8 cellular contexts compared by ENCODE assay signal in genomic region chr6:2998249-2999004, GRCh38. TPM values are rescaled to one million over a fixed set of nuclear protein-coding genes. Genes with fewer than 3 reads are reported as not detected.
A peak's percentile ranks its signal among the peaks of the same experiment; 100 is the strongest.
DNase-seq lines count a peak whose midpoint lies in the region; ATAC-seq, FAIRE-seq and TF ChIP-seq lines count a peak whose summit lies in the region.
"Not testable (repeated sequence)": the region's sequence is repeated elsewhere in the genome, so short reads cannot be mapped to it uniquely, and the experiment has no call there.

No MANE protein-coding gene starts in this region.

- peaks cover 29% of the 10 kb centered on the region; the same call in 2 of the 3 replicates for H3K4me1 Mint-ChIP-seq in GM23338
- peaks cover 30% of the 10 kb centered on the region for H3K4me1 Mint-ChIP-seq in WTC11
- H3K4me1 Mint-ChIP-seq in natural killer cell treated with Interleukin-12 subunit alpha and Interleukin-12 subunit beta and Interleukin-15 and Interleukin-18, amount 100 ng/mL, for 72 hours (ENCODE audit: low read depth in 2 of 2) = peaks cover 26 to 33% of the 10 kb centered on the region in 2 donors

- CTCF ChIA-PET in WTC11 (lab: Charles Lee) = interaction anchor here (1.2 to 2.4 kb wide), 6 partner anchors 46 to 260 kb away, joined by 3 to 15 read pairs (median 8); partner anchors contain the start of gene PSMG4
- CTCF ChIA-PET in GM12878 (lab: Yijun Ruan, JAX) = interaction anchor here (1.2 to 4.2 kb wide), 7 partner anchors 9 to 261 kb away, joined by 3 to 54 read pairs (median 6); partner anchors contain the start of gene PSMG4

- not testable (repeated sequence) for H3K27ac Mint-ChIP-seq in GM23338
- H3K27ac Mint-ChIP-seq in WTC11 = peak overlapping the region; percentile 55; the same call in 1 of the 2 replicates
- peak overlapping the region; percentile 28 to 88 for H3K27ac Mint-ChIP-seq in natural killer cell treated with Interleukin-12 subunit alpha and Interleukin-12 subunit beta and Interleukin-15 and Interleukin-18, amount 100 ng/mL, for 72 hours

- intact Hi-C loops in GM12878 (cut with micrococcal nuclease; ENCODE audit: unreplicated experiment) (loop anchor here (2.0 to 5.0 kb wide), 2 partner anchors 60 to 254 kb away; no protein-coding TSS in a partner anchor), Right ventricle myocardium inferior (cut with DNase I) (loop anchor here (1.0 to 10.0 kb wide), 5 partner anchors 26 to 996 kb away; partner anchors contain the start of genes BPHL and PSMG4)

- not testable (repeated sequence) for H3K27me3 Mint-ChIP-seq in GM23338 (ENCODE audit: insufficient read depth, low read depth, poor library complexity); WTC11 (ENCODE audit: low read depth); natural killer cell treated with Interleukin-12 subunit alpha and Interleukin-12 subunit beta and Interleukin-15 and Interleukin-18, amount 100 ng/mL, for 72 hours

- ATAC-seq in GM23338 (peak; percentile 66), WTC11 (peak; percentile 56), GM12878 (peak; percentile 78), Right ventricle myocardium inferior (peak; percentile 76)
- ATAC-seq in natural killer cell treated with Interleukin-12 subunit alpha and Interleukin-12 subunit beta and Interleukin-15 and Interleukin-18, amount 100 ng/mL, for 72 hours = peak; percentile 50 to 56

- H3K4me2 ChIP-seq in GM23338 = peak overlapping the region; percentile 99
- H3K4me2 ChIP-seq in GM12878 (ENCODE audit: control insufficient read depth, insufficient read depth) = peak overlapping the region; percentile 85

- not testable (repeated sequence) for H3K9me3 Mint-ChIP-seq in GM23338; WTC11; natural killer cell treated with Interleukin-12 subunit alpha and Interleukin-12 subunit beta and Interleukin-15 and Interleukin-18, amount 100 ng/mL, for 72 hours

- peaks cover 21% of the 10 kb centered on the region for H3K36me3 Mint-ChIP-seq in GM23338 (ENCODE audit: low read depth)
- H3K36me3 Mint-ChIP-seq in WTC11 = peaks cover 11% of the 10 kb centered on the region
- not testable (repeated sequence) for H3K36me3 Mint-ChIP-seq in natural killer cell treated with Interleukin-12 subunit alpha and Interleukin-12 subunit beta and Interleukin-15 and Interleukin-18, amount 100 ng/mL, for 72 hours

- RAD21 ChIA-PET in GM12878 (lab: Charles Lee; ENCODE audit: unreplicated experiment) = interaction anchor here (1.2 kb wide), 2 partner anchors 8 to 55 kb away, joined by 4 to 11 read pairs; no protein-coding TSS in a partner anchor

- 0% methylated on average over 9 of the region's 16 CpGs for WGBS in GM12878 (ENCODE audit: insufficient coverage, insufficient replicate concordance, low lambda C conversion rate, missing lambda C conversion rate)

- H3K79me2 ChIP-seq in GM23338 (replicated peaks; ENCODE audit: insufficient read depth) = peaks cover 25% of the 10 kb centered on the region
- not testable (repeated sequence) for H3K79me2 ChIP-seq in GM12878 (ENCODE audit: control insufficient read depth, insufficient read depth, low read length)

- peak overlapping the region; percentile 85 for H2AFZ ChIP-seq in GM23338
- H2AFZ ChIP-seq in GM12878 (ENCODE audit: control insufficient read depth, low read depth, low read length) = not testable (repeated sequence)

- not testable (repeated sequence) for H3K27me3 ChIP-seq in GM23338 (ENCODE audit: insufficient read depth); GM12878 (replicated peaks in 1 of 2; ENCODE audit: control insufficient read depth in 2 of 2, insufficient read depth in 2 of 2, low read length in 1 of 2); stomach smooth muscle (ENCODE audit: control insufficient read depth in 1 of 2, insufficient read depth in 2 of 2, low read length in 2 of 2)

- not testable (repeated sequence) for TF ChIP-seq POLR2A in GM12878 (IDR thresholded peaks at IDR 0.05; ENCODE audit: low read depth, low read length)

- H3F3A ChIP-seq in GM23338 (replicated peaks; ENCODE audit: low read depth) = not testable (repeated sequence)

- TF ChIP-seq EP300 in GM12878 (IDR thresholded peaks at IDR 0.05; ENCODE audit: borderline replicate concordance in 1 of 2, control insufficient read depth in 1 of 2, low read depth in 2 of 2, low read length in 2 of 2) = not testable (repeated sequence)

- H3K4me3 ChIP-seq in GM23338 (peak overlapping the region; percentile 97), GM12878 (peak overlapping the region; percentile 87; the same call in 1 of the 2 replicates), stomach smooth muscle (ENCODE audit: low read length in 2 of 2) (peak overlapping the region; percentile 67 to 80)

- FAIRE-seq in GM12878 (lab: Jason Lieb, UNC) = peak; percentile 100

- DNase-seq in DMS114 treated with DMSO at 0.1 percent for 48 hours (lab: John Stamatoyannopoulos, UW; ENCODE audit: unreplicated experiment) (peak; percentile 21), GM23338 (ENCODE audit: low spot score) (peak; percentile 39), NAMALWA (ENCODE audit: low spot score) (peak; percentile 66)
- not testable (repeated sequence) for DNase-seq in WTC11 (ENCODE audit: low spot score); GM12878 (ENCODE audit: low read depth, low spot score); Right ventricle myocardium inferior (ENCODE audit: missing footprints); natural killer cell treated with Interleukin-12 subunit alpha and Interleukin-12 subunit beta and Interleukin-15 and Interleukin-18, amount 100 ng/mL, for 72 hours (ENCODE audit: low spot score)

- H3K9me2 ChIP-seq in GM23338 (ENCODE audit: insufficient read depth) = not testable (repeated sequence)

- not testable (repeated sequence) for H3K27ac ChIP-seq in GM23338 (ENCODE audit: low read depth); GM12878 (ENCODE audit: control insufficient read depth, insufficient read depth)
- H3K27ac ChIP-seq in stomach smooth muscle (ENCODE audit: low read length) = peak overlapping the region; percentile 53

- TF ChIP-seq CTCF in GM23338 (conservative IDR thresholded peaks at IDR 0.05; ENCODE audit: low read depth in 2 of 2) (peak; percentile 49 to 69), WTC11 (IDR thresholded peaks at IDR 0.05) (peak; percentile 52; the same call in 1 of the 2 replicates), GM12878 (IDR thresholded peaks at IDR 0.05 in 2 of 3, conservative IDR thresholded peaks at IDR 0.05 in 1 of 3; ENCODE audit: control insufficient read depth in 2 of 3, extremely low read depth in 1 of 3, insufficient read depth in 1 of 3, low read depth in 3 of 3, low read length in 3 of 3) (peak; percentile 21 to 40 (median 37); a peak in 3 of 6 replicates)

- H3K4me3 Mint-ChIP-seq in GM23338 = peak overlapping the region; percentile 78
- H3K4me3 Mint-ChIP-seq in WTC11 = peak overlapping the region; percentile 86
- H3K4me3 Mint-ChIP-seq in natural killer cell treated with Interleukin-12 subunit alpha and Interleukin-12 subunit beta and Interleukin-15 and Interleukin-18, amount 100 ng/mL, for 72 hours = peak overlapping the region; percentile 87

- H3K9me3 ChIP-seq in GM12878 (replicated peaks; ENCODE audit: control insufficient read depth, insufficient read depth, low read length); stomach smooth muscle (ENCODE audit: control insufficient read depth in 2 of 2, low read length in 2 of 2): not testable (repeated sequence)

- H3K4me1 ChIP-seq in GM23338 (ENCODE audit: insufficient read depth) = peaks cover 20% of the 10 kb centered on the region
- H3K4me1 ChIP-seq in GM12878 (ENCODE audit: control insufficient read depth, insufficient read depth, low read length) = peaks cover 12% of the 10 kb centered on the region
- peaks cover 17% of the 10 kb centered on the region for H3K4me1 ChIP-seq in stomach smooth muscle (ENCODE audit: control insufficient read depth, insufficient read depth, low read length)

- H4K20me1 ChIP-seq in GM23338 (replicated peaks; ENCODE audit: insufficient read depth); GM12878 (ENCODE audit: control insufficient read depth, insufficient read depth): not testable (repeated sequence)

- POLR2A ChIA-PET in WTC11 (lab: Charles Lee) = interaction anchor here (1.7 to 3.7 kb wide), 2 partner anchors 9 to 25 kb away, joined by 8 to 21 read pairs; no protein-coding TSS in a partner anchor
- POLR2A ChIA-PET in GM12878 (lab: Charles Lee) = not testable (repeated sequence)

- SMC1A ChIA-PET in GM12878 (lab: Charles Lee; ENCODE audit: uncharacterized antibody, unreplicated experiment) = interaction anchor here (1.2 to 1.3 kb wide), 5 partner anchors 41 to 207 kb away, joined by 3 to 5 read pairs (median 5); no protein-coding TSS in a partner anchor

- in situ Hi-C loops in GM12878 (cut with MboI) = not testable (repeated sequence)

- not testable (repeated sequence) for H3K36me3 ChIP-seq in GM23338 (ENCODE audit: insufficient read depth); GM12878 (ENCODE audit: control insufficient read depth in 2 of 2, insufficient read depth in 2 of 2, low read length in 1 of 2); stomach smooth muscle (ENCODE audit: control insufficient read depth in 2 of 2, insufficient read depth in 2 of 2, low read length in 2 of 2)

- not testable (repeated sequence) for BruUV-seq in GM12878 (replicated peaks; lab: Mats Ljungman, UMichigan)

- not testable (repeated sequence) for H3K9ac ChIP-seq in GM12878 (ENCODE audit: control insufficient read depth, insufficient read depth, low read length)
- peak overlapping the region; percentile 60 to 65 for H3K9ac ChIP-seq in stomach smooth muscle (ENCODE audit: low read length in 2 of 2)

- peak; percentile 19; the same call in 1 of the 2 replicates for TF ChIP-seq RAD21 in GM12878 (IDR thresholded peaks at IDR 0.05; ENCODE audit: insufficient read depth, low read depth, low read length)

RNA-seq across cellular contexts. Expression of gene NQO2, which starts 1.3 kb away (rescaled TPM):
- total RNA-seq in GM23338 (2014; rRNA removed; shearing (Covaris generic)) = 117 and 125 TPM in 2 replicates
- polyA plus RNA-seq in GM23338 (2016; fragmentation: Nextera tagmentation; extraction: Ambion mirVana) = 159 and 173 TPM in 2 replicates
- total RNA-seq in WTC11 (2021) = 119 to 152 TPM (median 150 TPM) in 3 replicates
- total RNA-seq in GM12878 (2013; cell fraction: nucleolus; rRNA removed) = 0.10 and 0.12 TPM in 2 replicates
- 0.68 and 0.76 TPM in 2 replicates for total RNA-seq in GM12878 (2014; rRNA removed)
- total RNA-seq in GM12878 (2014; rRNA removed; fragmentation: Illumina TruSeq; extraction: Trizol) = 0.64 and 0.81 TPM in 2 replicates
- 1.3 and 2.2 TPM in 2 replicates for total RNA-seq in GM12878 (2021)
- 1.1 TPM for polyA plus RNA-seq in GM12878 (2011; ENCODE audit: low read depth)
- 0.73 and 1.1 TPM in 2 replicates for polyA plus RNA-seq in GM12878 (2011; rRNA removed)
- polyA plus RNA-seq in GM12878 (2011; cell fraction: cytosol; rRNA removed) = 0.67 and 1.0 TPM in 2 replicates
- 0.88 and 1.1 TPM in 2 replicates for polyA plus RNA-seq in GM12878 (2011; cell fraction: nucleus; rRNA removed)
- 2.6 and 2.7 TPM in 2 replicates for polyA plus RNA-seq in GM12878 (2012)
- polyA plus RNA-seq in GM12878 (2014; fragmentation: Illumina TruSeq; extraction: Trizol) = 0.29 and 0.79 TPM in 2 replicates
- polyA plus RNA-seq in GM12878 (2014; fragmentation: Nextera tagmentation; extraction: Ambion mirVana) = under 1 TPM; 0.55 to 0.66 TPM
- polyA plus RNA-seq in GM12878 (2014; rRNA removed) = 0.76 and 1.2 TPM in 2 replicates
- 1 to 10 TPM; 2.4 to 2.6 TPM for polyA plus RNA-seq in GM12878 (2016; fragmentation: Nextera tagmentation; extraction: Ambion mirVana)
- 0.82 and 1.2 TPM in 2 replicates for polyA minus RNA-seq in GM12878 (2011; rRNA and poly(A)+ RNA removed)
- polyA minus RNA-seq in GM12878 (2011; cell fraction: cytosol; rRNA and poly(A)+ RNA removed) = 1.4 and 2.5 TPM in 2 replicates
- polyA minus RNA-seq in GM12878 (2011; cell fraction: nucleus; rRNA and poly(A)+ RNA removed) = 0.10 and 0.36 TPM in 2 replicates
- 57.5 TPM for total RNA-seq in Right ventricle myocardium inferior
- total RNA-seq in natural killer cell treated with Interleukin-12 subunit alpha and Interleukin-12 subunit beta and Interleukin-15 and Interleukin-18, amount 100 ng/mL, for 72 hours = 10 to 100 TPM; 18.0 to 35.1 TPM

RNA-seq across cellular contexts. Expression of gene SERPINB6, which starts 27.1 kb away (rescaled TPM):
- 37.6 and 38.5 TPM in 2 replicates for total RNA-seq in GM23338 (2014; rRNA removed; shearing (Covaris generic))
- polyA plus RNA-seq in GM23338 (2016; fragmentation: Nextera tagmentation; extraction: Ambion mirVana) (25.9 and 26.0 TPM in 2 replicates), GM12878 (2011; rRNA removed) (0.14 TPM in 1 of 2 replicates, not detected in the other), GM12878 (2014; fragmentation: Illumina TruSeq; extraction: Trizol) (0.68 and 0.98 TPM in 2 replicates), GM12878 (2014; fragmentation: Nextera tagmentation; extraction: Ambion mirVana) (1 to 10 TPM; 1.4 to 2.2 TPM), GM12878 (2014; rRNA removed) (0.45 and 0.58 TPM in 2 replicates), GM12878 (2016; fragmentation: Nextera tagmentation; extraction: Ambion mirVana) (under 1 TPM; 0.37 to 0.39 TPM)
- total RNA-seq in WTC11 (2021) (28.0 to 33.7 TPM (median 32.9 TPM) in 3 replicates), GM12878 (2014; rRNA removed) (0.54 and 0.68 TPM in 2 replicates), GM12878 (2014; rRNA removed; fragmentation: Illumina TruSeq; extraction: Trizol) (0.49 and 0.88 TPM in 2 replicates), GM12878 (2021) (0.66 and 1.2 TPM in 2 replicates), Right ventricle myocardium inferior (275 TPM)
- 0.35 and 0.49 TPM in 2 replicates for total RNA-seq in GM12878 (2013; cell fraction: nucleolus; rRNA removed)
- 1.5 TPM for polyA plus RNA-seq in GM12878 (2011; ENCODE audit: low read depth)
- polyA plus RNA-seq in GM12878 (2011; cell fraction: cytosol; rRNA removed) = 0.10 TPM in 1 of 2 replicates, not detected in the other
- 0.06 and 0.23 TPM in 2 replicates for polyA plus RNA-seq in GM12878 (2011; cell fraction: nucleus; rRNA removed)
- 0.92 and 1.6 TPM in 2 replicates for polyA plus RNA-seq in GM12878 (2012)
- polyA minus RNA-seq in GM12878 (2011; rRNA and poly(A)+ RNA removed) = 0.15 TPM in 1 of 2 replicates, not detected in the other
- polyA minus RNA-seq in GM12878 (2011; cell fraction: cytosol; rRNA and poly(A)+ RNA removed) = 3.2 and 5.1 TPM in 2 replicates
- polyA minus RNA-seq in GM12878 (2011; cell fraction: nucleus; rRNA and poly(A)+ RNA removed) = 0.36 and 0.67 TPM in 2 replicates
- 100 to 1,000 TPM; 158 to 170 TPM for total RNA-seq in natural killer cell treated with Interleukin-12 subunit alpha and Interleukin-12 subunit beta and Interleukin-15 and Interleukin-18, amount 100 ng/mL, for 72 hours

Comparison
In these comparisons a context has a peak if more than half of its experiments do, and no peak if none do; other contexts are left out.
1. RNA of gene NQO2, which starts 1.3 kb away (total RNA-seq): 119 to 152 TPM in WTC11, 117 to 125 TPM in GM23338, 57.5 TPM in Right ventricle myocardium inferior (single experiment) and 18.0 to 35.1 TPM in natural killer cell treated with Interleukin-12 subunit alpha and Interleukin-12 subunit beta and Interleukin-15 and Interleukin-18, amount 100 ng/mL, for 72 hours; 0.10 to 2.2 TPM in GM12878; every median in the first group is over 4 times any median in the second.
2. RNA of gene SERPINB6, which starts 27.1 kb away (total RNA-seq): 275 TPM in Right ventricle myocardium inferior (single experiment), 158 to 170 TPM in natural killer cell treated with Interleukin-12 subunit alpha and Interleukin-12 subunit beta and Interleukin-15 and Interleukin-18, amount 100 ng/mL, for 72 hours, 37.6 to 38.5 TPM in GM23338 and 28.0 to 33.7 TPM in WTC11; 0.35 to 1.2 TPM in GM12878; every median in the first group is over 10 times any median in the second.
3. Peak in every context shown above with its lines, with median percentiles within 50 percentile points of each other: ATAC-seq, H3K4me3 ChIP-seq, H3K4me3 Mint-ChIP-seq and CTCF ChIP-seq.